ENCODE assay signal across 1 cellular context in the genomic region with DNA sequence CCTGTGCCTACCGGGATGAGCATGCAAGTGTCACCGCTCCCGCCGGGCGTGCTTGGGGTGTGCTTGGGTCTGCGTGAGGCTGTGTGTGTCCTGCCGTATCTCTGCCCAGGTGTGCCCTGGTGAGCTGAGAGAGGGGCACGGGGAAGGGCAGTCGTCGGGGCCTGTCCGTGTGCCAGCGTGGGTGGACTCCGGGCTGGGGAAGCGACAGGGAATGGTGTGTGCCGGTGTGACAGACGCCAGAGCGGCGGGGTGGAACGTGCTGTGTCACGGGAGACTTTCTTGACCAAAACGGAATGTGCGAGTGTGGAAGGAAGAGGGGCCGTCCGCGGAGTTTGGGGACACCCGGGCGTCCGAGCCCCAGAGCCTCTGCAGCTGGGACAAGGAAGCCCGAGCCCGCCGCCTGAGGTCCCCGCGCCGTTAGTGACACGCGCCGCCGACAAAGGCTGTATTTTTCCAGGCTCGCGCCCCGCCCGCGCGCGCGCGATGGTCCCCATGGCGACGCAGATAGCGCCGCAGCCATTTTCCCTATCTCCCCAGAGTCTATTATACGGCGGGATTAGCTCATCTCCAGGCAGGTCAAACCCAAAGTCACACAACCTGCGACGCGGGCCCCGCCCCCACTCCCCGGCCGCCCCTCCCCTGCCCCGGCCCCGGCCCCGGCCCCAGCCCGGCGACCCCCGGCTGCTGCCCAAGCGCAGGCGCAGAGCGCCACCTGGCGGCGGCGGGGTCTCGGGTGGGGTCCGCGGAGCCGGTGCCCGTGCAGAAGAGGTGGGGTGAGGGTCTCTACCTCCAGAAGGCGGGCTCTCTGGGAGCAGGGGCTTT.
TF ChIP-seq lines count a peak whose summit lies in the region.

No MANE protein-coding gene starts in this region.

TF ChIP-seq in K562, 482 proteins besides CTCF, POLR2A, EP300 and RAD21 (continued from another document):
- peak; percentile 44; the same call in 1 of the 2 replicates for TF ChIP-seq JUND (IDR thresholded peaks at IDR 0.05; ENCODE audit: borderline replicate concordance, low read depth, low read length)
- TF ChIP-seq JUND (tag; IDR thresholded peaks at IDR 0.05; ENCODE audit: borderline replicate concordance, low read depth, low read length) = no peak; the same call in 2 of the 3 replicates
- peak; percentile 48; the same call in 1 of the 2 replicates for TF ChIP-seq MYC (IDR thresholded peaks at IDR 0.05; ENCODE audit: low read depth, low read length)
- TF ChIP-seq MYC (CRISPR knock-in tag; IDR thresholded peaks at IDR 0.05; ENCODE audit: borderline replicate concordance, low read depth) = no peak
- TF ChIP-seq SMAD4 (CRISPR knock-in tag; conservative IDR thresholded peaks at IDR 0.05) = peak; percentile 15; the same call in 1 of the 2 replicates
- TF ChIP-seq, protein P1, sequence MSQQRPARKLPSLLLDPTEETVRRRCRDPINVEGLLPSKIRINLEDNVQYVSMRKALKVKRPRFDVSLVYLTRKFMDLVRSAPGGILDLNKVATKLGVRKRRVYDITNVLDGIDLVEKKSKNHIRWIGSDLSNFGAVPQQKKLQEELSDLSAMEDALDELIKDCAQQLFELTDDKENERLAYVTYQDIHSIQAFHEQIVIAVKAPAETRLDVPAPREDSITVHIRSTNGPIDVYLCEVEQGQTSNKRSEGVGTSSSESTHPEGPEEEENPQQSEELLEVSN (IDR thresholded peaks at IDR 0.05; ENCODE audit: borderline replicate concordance in 1 of 2, extremely low read depth in 1 of 2, insufficient read depth in 1 of 2, insufficient read length in 1 of 2, low read depth in 1 of 2, low read length in 1 of 2, poor library complexity in 1 of 2, severe bottlenecking in 1 of 2) = peak; percentile 51 to 91
- TF ChIP-seq YY1 (IDR thresholded peaks at IDR 0.05; ENCODE audit: borderline replicate concordance in 1 of 3, control insufficient read depth in 1 of 3, extremely low read depth in 1 of 3, insufficient read depth in 3 of 3, insufficient read length in 1 of 3, insufficient replicate concordance in 2 of 3, low read depth in 1 of 3, low read length in 2 of 3) = peak; percentile 46 to 92 (median 87)
- peak in 1 of 2 experiments; percentile 88; a peak in 3 of 4 replicates for TF ChIP-seq MAZ (CRISPR knock-in tag; conservative IDR thresholded peaks at IDR 0.05 in 1 of 2, IDR thresholded peaks at IDR 0.05 in 1 of 2)
- TF ChIP-seq ZNF224 (CRISPR knock-in tag; IDR thresholded peaks at IDR 0.05) = no peak
- TF ChIP-seq ZNF121 (CRISPR knock-in tag; conservative IDR thresholded peaks at IDR 0.05) = no peak
- TF ChIP-seq PHB (CRISPR knock-in tag; IDR thresholded peaks at IDR 0.05) = 0 out of 2 replicates have a peak, but pooled peaks have one; percentile 25
- peak; percentile 39 for TF ChIP-seq HCFC1 (IDR thresholded peaks at IDR 0.05; ENCODE audit: low read depth, low read length)
